In genomic region chr5:136132557-136133415, GRCh38 we compare ENCODE assay signal across 8 cellular contexts. TPM values are rescaled to one million over a fixed set of nuclear protein-coding genes. Genes with fewer than 3 reads are reported as not detected.
DNase-seq lines count a peak whose midpoint lies in the region; ATAC-seq and TF ChIP-seq lines count a peak whose summit lies in the region.

Gene SMAD5 (plus strand): TSS chr5:136132845. CDS start chr5:136153761, 20,916 bp downstream.

- peak within 1 kb of the TSS; percentile 83 for H3K4me3 ChIP-seq in CD4-positive, CD25-positive, alpha-beta regulatory T cell (ENCODE audit: low read depth, low read length)
- peak within 1 kb of the TSS; percentile 97 for H3K4me3 ChIP-seq in lung

- 0 to 1% methylated on average over 55 to 93 of the region's 93 CpGs for WGBS in lung, 2 donors

- H3K9me3 Mint-ChIP-seq in CD4-positive, CD25-positive, alpha-beta regulatory T cell: peaks cover 0 to 2% (median 0%) of the 10 kb centered on the region in 7 donors

- peak within 1 kb of the TSS; percentile 87 to 99 (median 94) for H3K4me3 Mint-ChIP-seq in CD4-positive, CD25-positive, alpha-beta regulatory T cell

- TF ChIP-seq CTCF in lung (IDR thresholded peaks at IDR 0.05; ENCODE audit: control extremely low read depth, extremely low read depth): no peak

- DNase-seq in CD4-positive, CD25-positive, alpha-beta regulatory T cell: peak; percentile 42 to 69 (median 51)
- DNase-seq in NCI-H82 (lab: John Stamatoyannopoulos, UW): peak; percentile 93
- peak; percentile 46 to 66 for DNase-seq in activated CD8-positive, alpha-beta memory T cell treated with anti-CD3 and anti-CD28 coated beads for 1 hour (ENCODE audit: extremely low read depth in 1 of 2, low read depth in 1 of 2)
- peak; percentile 50 for DNase-seq in effector CD4-positive, alpha-beta T cell
- peak; percentile 97 for DNase-seq in lung (ENCODE audit: low spot score)
- DNase-seq in stimulated activated CD4-positive, alpha-beta T cell treated with anti-CD3 and anti-CD28 coated beads, TNF-alpha, amount 100 ng/mL, for 24 hours (ENCODE audit: low read depth in 3 of 3): peak; percentile 31 to 58 (median 36)

- no peaks in the 10 kb centered on the region for H3K36me3 ChIP-seq in CD4-positive, CD25-positive, alpha-beta regulatory T cell (ENCODE audit: control insufficient read depth, insufficient read depth, low read length)
- H3K36me3 ChIP-seq in lung (ENCODE audit: control insufficient read depth in 2 of 2, insufficient read depth in 2 of 2, low read length in 2 of 2): no peaks in the 10 kb centered on the region

- peaks cover 0 to 2% of the 10 kb centered on the region in 2 experiments for H3K9me3 ChIP-seq in CD4-positive, CD25-positive, alpha-beta regulatory T cell (ENCODE audit: control insufficient read depth in 2 of 2, low read length in 2 of 2)
- H3K9me3 ChIP-seq in lung (ENCODE audit: control insufficient read depth in 2 of 2, insufficient read depth in 1 of 2, low read length in 1 of 2): no peaks in the 10 kb centered on the region

- peak within 1 kb of the TSS; percentile 48 to 80 (median 68) for H3K27ac Mint-ChIP-seq in CD4-positive, CD25-positive, alpha-beta regulatory T cell

- H3K36me3 Mint-ChIP-seq in CD4-positive, CD25-positive, alpha-beta regulatory T cell: no peaks in the 10 kb centered on the region

- H3K27me3 ChIP-seq in CD4-positive, CD25-positive, alpha-beta regulatory T cell (ENCODE audit: control insufficient read depth, insufficient read depth, low read length): peaks cover 26% of the 10 kb centered on the region
- H3K27me3 ChIP-seq in lung (ENCODE audit: control insufficient read depth, insufficient read depth): no peaks in the 10 kb centered on the region

- peaks cover 55% of the 10 kb centered on the region for H3K27me3 Mint-ChIP-seq in CD4-positive, CD25-positive, alpha-beta regulatory T cell

- H3K4me1 ChIP-seq in CD4-positive, CD25-positive, alpha-beta regulatory T cell (ENCODE audit: control insufficient read depth, insufficient read depth, low read length, poor library complexity, severe bottlenecking): peaks cover 15% of the 10 kb centered on the region
- H3K4me1 ChIP-seq in lung (ENCODE audit: control insufficient read depth in 2 of 2, insufficient read depth in 2 of 2, low read length in 2 of 2): peaks cover 3 to 24% of the 10 kb centered on the region in 2 donors

- peaks cover 0 to 22% (median 10%) of the 10 kb centered on the region in 4 donors for H3K4me1 Mint-ChIP-seq in CD4-positive, CD25-positive, alpha-beta regulatory T cell

- H3K27ac ChIP-seq in CD4-positive, CD25-positive, alpha-beta regulatory T cell (ENCODE audit: insufficient read depth, low read length, poor library complexity, severe bottlenecking): no peak within 1 kb of the TSS
- H3K27ac ChIP-seq in lung (ENCODE audit: low read depth in 1 of 2, low read length in 1 of 2): peak within 1 kb of the TSS; percentile 97 to 99

- ATAC-seq in CD4-positive, CD25-positive, alpha-beta regulatory T cell (ENCODE audit: low read depth in 2 of 2): peak; percentile 55 to 61
- ATAC-seq in GM19395 (IDR thresholded peaks at IDR 0.05; ENCODE audit: unreplicated experiment): peak; percentile 88
- ATAC-seq in HG03558 (IDR thresholded peaks at IDR 0.05; ENCODE audit: extremely low read depth, unreplicated experiment): peak; percentile 64
- peak; percentile 98 for ATAC-seq in lung (ENCODE audit: insufficient read depth, low FRiP score)

RNA-seq across cellular contexts. Expression of gene SMAD5, which starts in this region (rescaled TPM):
- total RNA-seq in CD4-positive, CD25-positive, alpha-beta regulatory T cell: 5.5 TPM
- polyA plus RNA-seq in CD4-positive, CD25-positive, alpha-beta regulatory T cell: 10 to 100 TPM in 1 of 4 donors, 1 to 10 TPM in 3; 3.5 to 12.0 (median 4.4) TPM
- total RNA-seq in lung: 10 to 100 TPM; 44.2 to 67.0 TPM
- 1 to 10 TPM; 8.8 to 9.0 TPM for polyA plus RNA-seq in lung

Comparison
In these comparisons a context has a peak if more than half of its experiments do, and no peak if none do; other contexts are left out.
1. DNase-seq: peak in every context shown above with its lines; median percentile 97 in lung; 93 in NCI-H82; 56 in activated CD8-positive, alpha-beta memory T cell treated with anti-CD3 and anti-CD28 coated beads for 1 hour; 51 in CD4-positive, CD25-positive, alpha-beta regulatory T cell; 50 in effector CD4-positive, alpha-beta T cell; 36 in stimulated activated CD4-positive, alpha-beta T cell treated with anti-CD3 and anti-CD28 coated beads, TNF-alpha, amount 100 ng/mL, for 24 hours.